Comparison of ENCODE assay signal across 12 cellular contexts in genomic region chr2:25402477-25402876, GRCh38.
DNase-seq lines count a peak whose midpoint lies in the region; ATAC-seq and TF ChIP-seq lines count a peak whose summit lies in the region.
"Had no signal": no experiment of that assay in that cellular context is flagged by ENCODE, and none has a peak within 500 bp of the region (broad histone marks: within the 10 kb centered on the region; RNA-seq: fewer than 3 reads in every experiment).

No MANE protein-coding gene starts in this region.

- in situ Hi-C loops in gastrocnemius medialis (cut with MboI; ENCODE audit: low sequenced_read_pairs in 4 of 4), result no loop called here

- H3K9me3 ChIP-seq in naive thymus-derived CD4-positive, alpha-beta T cell (ENCODE audit: control insufficient read depth in 2 of 3, low read length in 3 of 3), result no peaks in the 10 kb centered on the region
- H3K9me3 ChIP-seq in gastrocnemius medialis (no peaks in the 10 kb centered on the region), smooth muscle cell (replicated peaks; ENCODE audit: low read depth) (no peaks in the 10 kb centered on the region)
- H3K9me3 ChIP-seq: left ventricle myocardium inferior, upper lobe of right lung had no signal

- no peak overlapping the region for H3K4me3 ChIP-seq in naive thymus-derived CD4-positive, alpha-beta T cell (ENCODE audit: low read length)
- no peak overlapping the region for H3K4me3 ChIP-seq in gastrocnemius medialis
- H3K4me3 ChIP-seq in smooth muscle cell, result no peak overlapping the region
- H3K4me3 ChIP-seq: left ventricle myocardium inferior, upper lobe of right lung had no signal

- no peaks in the 10 kb centered on the region for H3K9me3 Mint-ChIP-seq in naive thymus-derived CD4-positive, alpha-beta T cell

- no peak overlapping the region for H2AFZ ChIP-seq in smooth muscle cell (ENCODE audit: low read depth)

- H3K4me1 Mint-ChIP-seq in naive thymus-derived CD4-positive, alpha-beta T cell, result peaks cover 5 to 27% (median 13%) of the 10 kb centered on the region in 7 donors

- intact Hi-C loops in naive thymus-derived CD4-positive, alpha-beta T cell (cut with micrococcal nuclease), result loop anchor here in 1 of 2 donors (5.0 kb wide), 1 partner anchor 120 kb away; no protein-coding TSS in a partner anchor
- intact Hi-C loops in gastrocnemius medialis (cut with DNase I; ENCODE audit: low total_unique reads), result no loop called here

- peak; percentile 55 for ATAC-seq in GM21717 (IDR thresholded peaks at IDR 0.05; ENCODE audit: unreplicated experiment)
- peak; percentile 40 for ATAC-seq in HG03521 (IDR thresholded peaks at IDR 0.05; ENCODE audit: unreplicated experiment)
- peak; percentile 24 for ATAC-seq in naive thymus-derived CD4-positive, alpha-beta T cell
- no peak for ATAC-seq in gastrocnemius medialis
- ATAC-seq: upper lobe of right lung had no signal

- POLR2A ChIA-PET in naive thymus-derived CD4-positive, alpha-beta T cell (lab: Charles Lee), result no interaction called here

- DNase-seq in DMS53 (lab: John Stamatoyannopoulos, UW) (peak; percentile 6), DMS53 treated with DMSO at 0.1 percent for 48 hours (lab: John Stamatoyannopoulos, UW; ENCODE audit: unreplicated experiment) (no peak), gastrocnemius medialis (no peak), NCI-H2081 treated with DMSO at 0.1 percent for 48 hours (lab: John Stamatoyannopoulos, UW) (no peak), smooth muscle cell (lab: John Stamatoyannopoulos, UW; ENCODE audit: unreplicated experiment) (no peak)
- no peak for DNase-seq in naive thymus-derived CD4-positive, alpha-beta T cell
- DNase-seq: Kasumi-1, left ventricle myocardium inferior, upper lobe of right lung had no signal

- H3F3A ChIP-seq in smooth muscle cell (ENCODE audit: low read depth), result no peaks in the 10 kb centered on the region

- CTCF ChIA-PET in naive thymus-derived CD4-positive, alpha-beta T cell (lab: Charles Lee), result no interaction called here

- H3K4me1 ChIP-seq in naive thymus-derived CD4-positive, alpha-beta T cell (ENCODE audit: control insufficient read depth in 2 of 2, insufficient read depth in 2 of 2, low read length in 2 of 2), result no peaks in the 10 kb centered on the region
- H3K4me1 ChIP-seq in gastrocnemius medialis, result no peaks in the 10 kb centered on the region
- H3K4me1 ChIP-seq in smooth muscle cell (ENCODE audit: low read depth), result no peaks in the 10 kb centered on the region
- H3K4me1 ChIP-seq: left ventricle myocardium inferior, upper lobe of right lung had no signal

- peak overlapping the region in 1 of 10 donors; percentile 63 for H3K4me3 Mint-ChIP-seq in naive thymus-derived CD4-positive, alpha-beta T cell

- no peaks in the 10 kb centered on the region for H3K79me2 ChIP-seq in smooth muscle cell (ENCODE audit: low read depth)

- TF ChIP-seq POLR2A in gastrocnemius medialis (IDR thresholded peaks at IDR 0.05), result no peak

- H3K36me3 Mint-ChIP-seq in naive thymus-derived CD4-positive, alpha-beta T cell, result peaks cover 0 to 20% (median 14%) of the 10 kb centered on the region in 5 donors

- WGBS in smooth muscle cell (ENCODE audit: low lambda C conversion rate), result 94% methylated on average over 3 of the region's 3 CpGs

- no peaks in the 10 kb centered on the region for H4K20me1 ChIP-seq in smooth muscle cell (ENCODE audit: low read depth)

- no peak overlapping the region for H3K9ac ChIP-seq in smooth muscle cell (ENCODE audit: low read depth)

- H3K27me3 Mint-ChIP-seq in naive thymus-derived CD4-positive, alpha-beta T cell, result no peaks in the 10 kb centered on the region

- no peak overlapping the region for H3K4me2 ChIP-seq in smooth muscle cell

- H3K27me3 ChIP-seq in naive thymus-derived CD4-positive, alpha-beta T cell (ENCODE audit: control insufficient read depth in 2 of 2, insufficient read depth in 2 of 2, low read length in 2 of 2), result no peaks in the 10 kb centered on the region
- H3K27me3 ChIP-seq in gastrocnemius medialis (no peaks in the 10 kb centered on the region), smooth muscle cell (ENCODE audit: low read depth) (no peaks in the 10 kb centered on the region)
- H3K27me3 ChIP-seq: upper lobe of right lung had no signal

- TF ChIP-seq CTCF in gastrocnemius medialis (IDR thresholded peaks at IDR 0.05 in 4 of 5, conservative IDR thresholded peaks at IDR 0.05 in 1 of 5) (no peak), smooth muscle cell (IDR thresholded peaks at IDR 0.05; ENCODE audit: borderline replicate concordance, insufficient read depth, poor library complexity, severe bottlenecking) (no peak)

- H3K27ac ChIP-seq in naive thymus-derived CD4-positive, alpha-beta T cell (ENCODE audit: low read depth, low read length), result no peak overlapping the region
- H3K27ac ChIP-seq in gastrocnemius medialis (no peak overlapping the region), smooth muscle cell (ENCODE audit: low read depth) (no peak overlapping the region)
- H3K27ac ChIP-seq: 22Rv1, left ventricle myocardium inferior, upper lobe of right lung had no signal

- peak overlapping the region in 3 of 9 donors; percentile 4 to 91 (median 23) for H3K27ac Mint-ChIP-seq in naive thymus-derived CD4-positive, alpha-beta T cell

- H3K36me3 ChIP-seq in naive thymus-derived CD4-positive, alpha-beta T cell (ENCODE audit: control insufficient read depth in 2 of 3, insufficient read depth in 3 of 3, low read length in 3 of 3), result no peaks in the 10 kb centered on the region
- H3K36me3 ChIP-seq in gastrocnemius medialis, result no peaks in the 10 kb centered on the region
- H3K36me3 ChIP-seq in smooth muscle cell (ENCODE audit: low read depth), result no peaks in the 10 kb centered on the region
- H3K36me3 ChIP-seq: left ventricle myocardium inferior, upper lobe of right lung had no signal

Comparison
In these comparisons a context has a peak if more than half of its experiments do, and no peak if none do; other contexts are left out.
1. ATAC-seq: peak in GM21717 (single experiment), HG03521 (single experiment) and naive thymus-derived CD4-positive, alpha-beta T cell (single experiment); none in gastrocnemius medialis (0 of 2).